ENCODE assay signal across 23 cellular contexts in the genomic region with DNA sequence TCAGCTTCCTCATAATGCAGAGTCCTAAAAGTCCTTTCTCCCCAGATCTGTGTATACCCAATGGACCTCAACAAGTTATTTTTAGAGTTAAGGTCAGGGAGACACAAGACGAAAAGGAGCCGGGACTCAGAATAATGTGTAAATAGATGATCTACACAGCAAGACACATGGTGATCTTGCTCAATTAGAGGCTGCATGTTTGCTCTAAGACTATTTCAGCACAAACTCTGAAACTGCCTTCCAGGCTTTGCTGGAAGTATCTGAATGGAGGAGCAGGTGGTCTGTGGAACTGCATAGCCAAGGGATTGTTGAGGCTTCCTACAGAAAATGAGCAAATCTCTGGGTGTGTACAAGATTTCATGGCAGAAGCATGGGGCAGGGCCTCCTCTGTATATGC.
DNase-seq lines count a peak whose midpoint lies in the region; ATAC-seq and FAIRE-seq lines count a peak whose summit lies in the region.
"Had no signal": no experiment of that assay in that cellular context is flagged by ENCODE, and none has a peak within 500 bp of the region (broad histone marks: within the 10 kb centered on the region; RNA-seq: fewer than 3 reads in every experiment).

No MANE protein-coding gene starts in this region.

- DNase-seq in activated CD8-positive, alpha-beta memory T cell treated with anti-CD3 and anti-CD28 coated beads, Interleukin-2, amount 10 ng/mL, durations not matched to agents 7 days and 5 days, result peak; percentile 15
- no peak for DNase-seq in activated CD8-positive, alpha-beta memory T cell treated with anti-CD3 and anti-CD28 coated beads for 24 hours
- peak; percentile 35 for DNase-seq in NCI-H69 (lab: John Stamatoyannopoulos, UW)
- DNase-seq in left lobe of liver (ENCODE audit: low spot score), result no peak
- no peak for DNase-seq in urothelium cell line (ENCODE audit: low spot score)
- no peak for DNase-seq in small intestine
- DNase-seq: Caco-2; CD4-positive, CD25-positive, alpha-beta regulatory T cell; DMS153; DND-41; GOT3; HFFc6 had no signal

- no peaks in the 10 kb centered on the region for H3K27me3 ChIP-seq in small intestine (ENCODE audit: control insufficient read depth in 2 of 2, insufficient read depth in 2 of 2, low read length in 2 of 2)
- H3K27me3 ChIP-seq: BLaER1 had no signal

- CTCF ChIA-PET in activated CD8-positive, alpha-beta memory T cell treated with anti-CD3 and anti-CD28 coated beads, Interleukin-2, amount 10 ng/mL, durations not matched to agents 7 days and 5 days (lab: Charles Lee), result no interaction called here

- no peaks in the 10 kb centered on the region for H3K4me1 ChIP-seq in small intestine (ENCODE audit: control insufficient read depth in 2 of 2, insufficient read depth in 1 of 2, low read depth in 1 of 2, low read length in 1 of 2)
- H3K4me1 ChIP-seq: BLaER1, Caco-2, HAP-1 had no signal

- no peak overlapping the region for H3K4me3 ChIP-seq in small intestine (ENCODE audit: low read depth in 1 of 2, low read length in 2 of 2)
- H3K4me3 ChIP-seq: BLaER1, HAP-1 had no signal

- 75 to 96% (median 95%) methylated on average over 2 of the region's 2 CpGs for WGBS in small intestine, 3 donors

- no peaks in the 10 kb centered on the region for H3K27me3 Mint-ChIP-seq in activated CD8-positive, alpha-beta memory T cell treated with anti-CD3 and anti-CD28 coated beads, Interleukin-2, amount 10 ng/mL, durations not matched to agents 7 days and 5 days
- H3K27me3 Mint-ChIP-seq: B cell; CD4-positive, CD25-positive, alpha-beta regulatory T cell had no signal

- no peak overlapping the region for H3K4me3 Mint-ChIP-seq in activated CD8-positive, alpha-beta memory T cell treated with anti-CD3 and anti-CD28 coated beads, Interleukin-2, amount 10 ng/mL, durations not matched to agents 7 days and 5 days
- H3K4me3 Mint-ChIP-seq: B cell; CD4-positive, CD25-positive, alpha-beta regulatory T cell; CD8-positive, alpha-beta T cell; HFFc6 had no signal

- H3K9me3 Mint-ChIP-seq in activated CD8-positive, alpha-beta memory T cell treated with anti-CD3 and anti-CD28 coated beads, Interleukin-2, amount 10 ng/mL, durations not matched to agents 7 days and 5 days (ENCODE audit: low read depth), result no peaks in the 10 kb centered on the region
- H3K9me3 Mint-ChIP-seq: CD4-positive, CD25-positive, alpha-beta regulatory T cell; CD8-positive, alpha-beta T cell; HFFc6 had no signal

- FAIRE-seq in urothelium cell line (lab: Jason Lieb, UNC) (peak; percentile 9), small intestine (lab: Jason Lieb, UNC) (no peak)
- FAIRE-seq: A204.1, G401.6, GM12892, H54 had no signal

- H3K36me3 Mint-ChIP-seq in activated CD8-positive, alpha-beta memory T cell treated with anti-CD3 and anti-CD28 coated beads, Interleukin-2, amount 10 ng/mL, durations not matched to agents 7 days and 5 days, result peaks cover 30% of the 10 kb centered on the region

- peaks cover 17% of the 10 kb centered on the region for H3K4me1 Mint-ChIP-seq in activated CD8-positive, alpha-beta memory T cell treated with anti-CD3 and anti-CD28 coated beads, Interleukin-2, amount 10 ng/mL, durations not matched to agents 7 days and 5 days
- H3K4me1 Mint-ChIP-seq: B cell; CD4-positive, CD25-positive, alpha-beta regulatory T cell had no signal

- H3K9me3 ChIP-seq in small intestine (ENCODE audit: control insufficient read depth, low read depth), result no peaks in the 10 kb centered on the region
- H3K9me3 ChIP-seq: BLaER1, Caco-2, HAP-1 had no signal

- no peak overlapping the region for H3K27ac Mint-ChIP-seq in activated CD8-positive, alpha-beta memory T cell treated with anti-CD3 and anti-CD28 coated beads, Interleukin-2, amount 10 ng/mL, durations not matched to agents 7 days and 5 days
- H3K27ac Mint-ChIP-seq: B cell; CD8-positive, alpha-beta T cell; HFFc6 had no signal

- H3K27ac ChIP-seq in small intestine (ENCODE audit: low read depth in 1 of 2, low read length in 1 of 2), result no peak overlapping the region
- H3K27ac ChIP-seq: 22Rv1, BLaER1, C4-2B had no signal

- ATAC-seq in activated CD8-positive, alpha-beta memory T cell treated with anti-CD3 and anti-CD28 coated beads, Interleukin-2, amount 10 ng/mL, durations not matched to agents 7 days and 5 days, result no peak
- peak; percentile 56 for ATAC-seq in left lobe of liver
- no peak for ATAC-seq in HG03039 (IDR thresholded peaks at IDR 0.05; ENCODE audit: unreplicated experiment)
- ATAC-seq: CD8-positive, alpha-beta T cell had no signal

- peaks cover 0 to 4% of the 10 kb centered on the region in 2 donors for H3K36me3 ChIP-seq in small intestine (ENCODE audit: control insufficient read depth in 2 of 2, insufficient read depth in 2 of 2, low read length in 2 of 2)

Comparison
In these comparisons a context has a peak if more than half of its experiments do, and no peak if none do; other contexts are left out.
1. DNase-seq: peak in activated CD8-positive, alpha-beta memory T cell treated with anti-CD3 and anti-CD28 coated beads, Interleukin-2, amount 10 ng/mL, durations not matched to agents 7 days and 5 days (single experiment) and NCI-H69 (single experiment); none in activated CD8-positive, alpha-beta memory T cell treated with anti-CD3 and anti-CD28 coated beads for 24 hours (single experiment), left lobe of liver (single experiment), urothelium cell line (single experiment) and small intestine (single experiment).